Comparison of ENCODE assay signal across 1 cellular context in genomic region chr10:99787303-99787702, GRCh38.
TF ChIP-seq lines count a peak whose summit lies in the region.

No MANE protein-coding gene starts in this region.

TF ChIP-seq in HepG2, 621 proteins besides CTCF, POLR2A, EP300 and RAD21:
- no peak for TF ChIP-seq ZSCAN31 (CRISPR knock-in tag; IDR thresholded peaks at IDR 0.05; ENCODE audit: low read depth)
- TF ChIP-seq ZC3H13 (CRISPR knock-in tag; IDR thresholded peaks at IDR 0.05): no peak
- no peak for TF ChIP-seq YEATS2 (CRISPR knock-in tag; IDR thresholded peaks at IDR 0.05; ENCODE audit: borderline replicate concordance)
- TF ChIP-seq ZNF556 (CRISPR knock-in tag; IDR thresholded peaks at IDR 0.05; ENCODE audit: borderline replicate concordance): no peak
- TF ChIP-seq PAF1 (CRISPR knock-in tag; IDR thresholded peaks at IDR 0.05): no peak
- TF ChIP-seq, protein P1, sequence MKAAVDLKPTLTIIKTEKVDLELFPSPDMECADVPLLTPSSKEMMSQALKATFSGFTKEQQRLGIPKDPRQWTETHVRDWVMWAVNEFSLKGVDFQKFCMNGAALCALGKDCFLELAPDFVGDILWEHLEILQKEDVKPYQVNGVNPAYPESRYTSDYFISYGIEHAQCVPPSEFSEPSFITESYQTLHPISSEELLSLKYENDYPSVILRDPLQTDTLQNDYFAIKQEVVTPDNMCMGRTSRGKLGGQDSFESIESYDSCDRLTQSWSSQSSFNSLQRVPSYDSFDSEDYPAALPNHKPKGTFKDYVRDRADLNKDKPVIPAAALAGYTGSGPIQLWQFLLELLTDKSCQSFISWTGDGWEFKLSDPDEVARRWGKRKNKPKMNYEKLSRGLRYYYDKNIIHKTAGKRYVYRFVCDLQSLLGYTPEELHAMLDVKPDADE (CRISPR knock-in tag; IDR thresholded peaks at IDR 0.05): no peak
- TF ChIP-seq ZNF652 (CRISPR knock-in tag; IDR thresholded peaks at IDR 0.05; ENCODE audit: borderline replicate concordance, low read depth): 0 out of 2 replicates have a peak, but pooled peaks have one; percentile 23
- TF ChIP-seq ZNF382 (CRISPR knock-in tag; IDR thresholded peaks at IDR 0.05; ENCODE audit: borderline replicate concordance): no peak
- no peak for TF ChIP-seq FLYWCH1 (CRISPR knock-in tag; IDR thresholded peaks at IDR 0.05)
